8 cellular contexts compared by ENCODE assay signal in the genomic region with DNA sequence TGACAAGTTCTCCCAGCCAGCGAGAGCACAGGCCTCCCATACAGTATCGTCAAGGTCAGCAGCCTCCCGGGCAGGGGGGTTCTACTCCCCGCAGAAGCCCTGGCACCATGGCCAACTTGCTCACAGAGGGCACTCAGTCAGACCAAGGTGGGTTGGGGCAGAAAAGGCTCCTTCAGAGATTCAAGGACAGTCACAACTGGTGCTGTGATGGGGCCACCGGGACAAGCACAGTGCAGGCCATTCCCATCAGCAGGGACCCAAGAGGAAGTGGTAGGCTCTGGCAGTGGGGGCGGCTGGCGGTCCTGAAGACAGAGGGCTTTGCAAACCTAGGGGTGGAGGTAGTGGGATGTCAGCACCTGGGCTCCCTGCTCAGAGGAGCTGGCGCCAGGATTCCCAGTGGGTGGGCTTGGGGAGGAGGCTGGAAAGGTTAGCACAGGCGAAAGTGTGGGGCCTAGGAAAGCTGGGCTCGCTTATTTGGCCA. TPM values are rescaled to one million over a fixed set of nuclear protein-coding genes. Genes with fewer than 3 reads are reported as not detected.
A peak's percentile ranks its signal among the peaks of the same experiment; 100 is the strongest.
DNase-seq lines count a peak whose midpoint lies in the region; ATAC-seq and TF ChIP-seq lines count a peak whose summit lies in the region.

No MANE protein-coding gene starts in this region.

- H3K4me3 ChIP-seq in GM12865 (ENCODE audit: low read depth, low read length) (peak overlapping the region; percentile 70), RWPE2 (ENCODE audit: severe bottlenecking) (no peak overlapping the region), colonic mucosa (peak overlapping the region; percentile 6), mucosa of stomach (ENCODE audit: low read length) (peak overlapping the region; percentile 18)

- H3K27ac ChIP-seq in RWPE2 (ENCODE audit: poor library complexity, severe bottlenecking) (peak overlapping the region; percentile 97), colonic mucosa (peak overlapping the region; percentile 100)

- ATAC-seq in RWPE2 (ENCODE audit: low read depth) (no peak), GM21423 (IDR thresholded peaks at IDR 0.05; ENCODE audit: unreplicated experiment) (no peak)

- peak; percentile 50 for DNase-seq in GM12865 (ENCODE audit: low read depth)
- peak; percentile 56 for DNase-seq in RWPE2 (ENCODE audit: low spot score)
- DNase-seq in colonic mucosa = no peak
- no peak for DNase-seq in T1000 (lab: John Stamatoyannopoulos, UW)
- DNase-seq in putamen (ENCODE audit: low spot score) = no peak
- DNase-seq in NCI-H1105 (lab: John Stamatoyannopoulos, UW) = no peak

- H3K9me3 ChIP-seq in RWPE2 (ENCODE audit: severe bottlenecking) (no peaks in the 10 kb centered on the region), colonic mucosa (no peaks in the 10 kb centered on the region), mucosa of stomach (ENCODE audit: control insufficient read depth, low read length) (no peaks in the 10 kb centered on the region)

- H3K9ac ChIP-seq in colonic mucosa (ENCODE audit: low read depth in 2 of 2, low read length in 2 of 2) = peak overlapping the region; percentile 95 to 100
- H3K9ac ChIP-seq in mucosa of stomach (ENCODE audit: low read length) = peak overlapping the region; percentile 100

- H3K27me3 ChIP-seq in RWPE2 (ENCODE audit: insufficient read depth, poor library complexity, severe bottlenecking) (no peaks in the 10 kb centered on the region), colonic mucosa (no peaks in the 10 kb centered on the region), mucosa of stomach (ENCODE audit: control insufficient read depth, insufficient read depth, low read length) (no peaks in the 10 kb centered on the region)

- TF ChIP-seq CTCF in GM12865 (IDR thresholded peaks at IDR 0.05; ENCODE audit: insufficient read depth, low read depth, low read length, missing control alignments) = no peak
- TF ChIP-seq CTCF in RWPE2 (IDR thresholded peaks at IDR 0.05; ENCODE audit: poor library complexity, severe bottlenecking) = no peak
- TF ChIP-seq CTCF in colonic mucosa (IDR thresholded peaks at IDR 0.05) = no peak

- intact Hi-C loops in colonic mucosa (cut with DNase I) = loop anchor here (5.0 to 10.0 kb wide), 2 partner anchors 35 to 48 kb away; partner anchors contain the start of gene SLC25A45

- no peaks in the 10 kb centered on the region for H3K36me3 ChIP-seq in RWPE2 (ENCODE audit: low read depth)
- H3K36me3 ChIP-seq in colonic mucosa = no peaks in the 10 kb centered on the region
- H3K36me3 ChIP-seq in mucosa of stomach (ENCODE audit: control insufficient read depth, insufficient read depth, low read length) = peaks cover 2% of the 10 kb centered on the region

- peaks cover 35% of the 10 kb centered on the region for H3K4me1 ChIP-seq in RWPE2 (ENCODE audit: insufficient read depth, poor library complexity, severe bottlenecking)
- peaks cover 10% of the 10 kb centered on the region for H3K4me1 ChIP-seq in colonic mucosa
- peaks cover 65% of the 10 kb centered on the region for H3K4me1 ChIP-seq in mucosa of stomach (ENCODE audit: control insufficient read depth, insufficient read depth, low read length)

RNA-seq across cellular contexts. Expression of gene NEAT1, which starts 5.3 kb away (rescaled TPM):
- total RNA-seq in colonic mucosa = 100 to 1,000 TPM; 269 to 502 TPM

RNA-seq across cellular contexts. Expression of gene FRMD8, which starts 30.8 kb away (rescaled TPM):
- 10 to 100 TPM; 30.7 to 43.9 TPM for total RNA-seq in colonic mucosa

RNA-seq across cellular contexts. Expression of gene SLC25A45, which starts 34.8 kb away (rescaled TPM):
- total RNA-seq in colonic mucosa = 1 to 10 TPM; 4.4 to 6.9 TPM

Comparison
In these comparisons a context has a peak if more than half of its experiments do, and no peak if none do; other contexts are left out.
1. DNase-seq: peak in GM12865 (single experiment) and RWPE2 (single experiment); none in colonic mucosa (single experiment), T1000 (single experiment), putamen (single experiment) and NCI-H1105 (single experiment).